In genomic region chr7:20561466-20561865, GRCh38 we compare ENCODE assay signal across 29 cellular contexts. TPM values are rescaled to one million over a fixed set of nuclear protein-coding genes. Genes with fewer than 3 reads are reported as not detected.
DNase-seq lines count a peak whose midpoint lies in the region; ATAC-seq, FAIRE-seq and TF ChIP-seq lines count a peak whose summit lies in the region.
"Had no signal": no experiment of that assay in that cellular context is flagged by ENCODE, and none has a peak within 500 bp of the region (broad histone marks: within the 10 kb centered on the region; RNA-seq: fewer than 3 reads in every experiment).

No MANE protein-coding gene starts in this region.

- no peak overlapping the region for H3K27ac ChIP-seq in K562 (ENCODE audit: extremely low read depth, low read depth, low read length)
- no peak overlapping the region for H3K27ac ChIP-seq in smooth muscle cell (ENCODE audit: low read depth)
- H3K27ac ChIP-seq in sigmoid colon = no peak overlapping the region
- H3K27ac ChIP-seq in upper lobe of left lung = no peak overlapping the region
- H3K27ac ChIP-seq: dorsolateral prefrontal cortex, RWPE1 had no signal

- no peak for TF ChIP-seq EP300 in K562 (IDR thresholded peaks at IDR 0.05; ENCODE audit: low read length)
- peak in 1 of 4 donors; percentile 18 for TF ChIP-seq EP300 in sigmoid colon (IDR thresholded peaks at IDR 0.05)
- no peak for TF ChIP-seq EP300 in upper lobe of left lung (IDR thresholded peaks at IDR 0.05)

- in situ Hi-C loops in K562 (cut with MboI) = no loop called here

- no peak overlapping the region for H3K4me2 ChIP-seq in K562 (ENCODE audit: insufficient read depth, low read length)
- peak overlapping the region; percentile 60 for H3K4me2 ChIP-seq in smooth muscle cell

- DNase-seq in NT2/D1 (ENCODE audit: low read depth, low spot score) (peak; percentile 16), K562 (ENCODE audit: extremely low read depth in 1 of 4, low spot score in 3 of 4) (no peak), iPS-NIHi11 (ENCODE audit: low spot score) (peak; percentile 9), smooth muscle cell (lab: John Stamatoyannopoulos, UW; ENCODE audit: unreplicated experiment) (no peak), Caco-2 (no peak), sigmoid colon (no peak), upper lobe of left lung (no peak)
- DNase-seq: activated CD4-positive, alpha-beta T cell treated with anti-CD3 and anti-CD28 coated beads for 4 hours; activated naive CD4-positive, alpha-beta T cell treated with anti-CD3 and anti-CD28 coated beads, Interleukin-2, amount 50 U/mL, for 16 hours; activated T-cell treated with anti-CD3 and anti-CD28 coated beads, Interleukin-2, amount 50 U/mL, for 48 hours; amygdala; CD4-positive, alpha-beta memory T cell; central memory CD4-positive, alpha-beta T cell; DMS53; dorsolateral prefrontal cortex; hippocampal formation; KBM-7; NCI-H1436; NCI-H2171; NCI-H524 treated with DMSO at 0.1 percent for 48 hours had no signal

- H3K4me3 ChIP-seq in NT2/D1 (ENCODE audit: insufficient read length, low read depth) (no peak overlapping the region), K562 (no peak overlapping the region), smooth muscle cell (no peak overlapping the region), Caco-2 (ENCODE audit: low read depth, low read length) (no peak overlapping the region), sigmoid colon (no peak overlapping the region), upper lobe of left lung (no peak overlapping the region)
- H3K4me3 ChIP-seq: dorsolateral prefrontal cortex had no signal

- H3K27me3 Mint-ChIP-seq in Caco-2 (ENCODE audit: insufficient read depth, unreplicated experiment) = peaks cover 13% of the 10 kb centered on the region
- H3K27me3 Mint-ChIP-seq: stimulated activated naive CD8-positive, alpha-beta T cell treated with anti-CD3 and anti-CD28 coated beads, Interleukin-15, Interleukin-2, amounts not matched to agents 100 ng/mL and 50 ng/mL, for 24 hours had no signal

- POLR2A ChIA-PET in K562 (lab: Yijun Ruan, JAX) = no interaction called here
- POLR2A ChIA-PET in Caco-2 (lab: Charles Lee) = no interaction called here

- no peaks in the 10 kb centered on the region for H3K9me1 ChIP-seq in K562 (ENCODE audit: control insufficient read depth, insufficient read depth, low read length)

- TF ChIP-seq CTCF in K562 (IDR thresholded peaks at IDR 0.05 in 2 of 3, conservative IDR thresholded peaks at IDR 0.05 in 1 of 3; ENCODE audit: insufficient read depth in 2 of 3, low read depth in 1 of 3, low read length in 3 of 3) (no peak), smooth muscle cell (IDR thresholded peaks at IDR 0.05; ENCODE audit: borderline replicate concordance, insufficient read depth, poor library complexity, severe bottlenecking) (no peak), Caco-2 (IDR thresholded peaks at IDR 0.05; ENCODE audit: insufficient read depth in 1 of 2, low read depth in 1 of 2, low read length in 1 of 2, severe bottlenecking in 1 of 2, unreplicated experiment in 1 of 2) (no peak), sigmoid colon (IDR thresholded peaks at IDR 0.05) (no peak), upper lobe of left lung (IDR thresholded peaks at IDR 0.05) (no peak)

- H4K20me1 ChIP-seq in K562 (replicated peaks; ENCODE audit: control insufficient read depth, insufficient read depth, low read length) = no peaks in the 10 kb centered on the region
- H4K20me1 ChIP-seq in smooth muscle cell (ENCODE audit: low read depth) = no peaks in the 10 kb centered on the region

- H3K4me1 ChIP-seq in NT2/D1 (ENCODE audit: insufficient read depth, insufficient read length) = no peaks in the 10 kb centered on the region
- H3K4me1 ChIP-seq in K562 (replicated peaks in 1 of 2; ENCODE audit: control insufficient read depth in 2 of 2, insufficient read depth in 2 of 2, low read length in 2 of 2) = peaks cover 0 to 13% of the 10 kb centered on the region in 2 experiments; a peak in 2 of 5 replicates
- H3K4me1 ChIP-seq in smooth muscle cell (ENCODE audit: low read depth) = peaks cover 7% of the 10 kb centered on the region
- H3K4me1 ChIP-seq in Caco-2 = no peaks in the 10 kb centered on the region
- H3K4me1 ChIP-seq in sigmoid colon = no peaks in the 10 kb centered on the region
- H3K4me1 ChIP-seq in upper lobe of left lung = no peaks in the 10 kb centered on the region

- TF ChIP-seq RAD21 in K562 (CRISPR knock-in tag; conservative IDR thresholded peaks at IDR 0.05 in 1 of 2, IDR thresholded peaks at IDR 0.05 in 1 of 2) = no peak

- no peaks in the 10 kb centered on the region for H3K36me3 Mint-ChIP-seq in Caco-2 (ENCODE audit: insufficient read depth, unreplicated experiment)
- H3K36me3 Mint-ChIP-seq: CD4-positive, alpha-beta memory T cell had no signal

- H2AFZ ChIP-seq in K562 (ENCODE audit: low read depth, low read length) (peak overlapping the region; percentile 82), smooth muscle cell (ENCODE audit: low read depth) (peak overlapping the region; percentile 54)

- no peak overlapping the region for H3K27ac Mint-ChIP-seq in Caco-2 (ENCODE audit: unreplicated experiment)
- H3K27ac Mint-ChIP-seq: CD4-positive, alpha-beta memory T cell; stimulated activated naive CD8-positive, alpha-beta T cell treated with anti-CD3 and anti-CD28 coated beads, Interleukin-15, Interleukin-2, amounts not matched to agents 100 ng/mL and 50 ng/mL, for 24 hours had no signal

- ATAC-seq in K562 (no peak), upper lobe of left lung (ENCODE audit: low FRiP score in 2 of 2) (no peak)
- ATAC-seq: SK-N-SH treated with all-trans-retinoic acid at 6 μM for 48 hours had no signal

- no peaks in the 10 kb centered on the region for H3K9me3 Mint-ChIP-seq in Caco-2 (ENCODE audit: unreplicated experiment)
- H3K9me3 Mint-ChIP-seq: stimulated activated naive CD8-positive, alpha-beta T cell treated with anti-CD3 and anti-CD28 coated beads, Interleukin-15, Interleukin-2, amounts not matched to agents 100 ng/mL and 50 ng/mL, for 24 hours had no signal

- no peak for FAIRE-seq in K562 (lab: Jason Lieb, UNC)
- FAIRE-seq: frontal cortex, G401.6, GM18507 had no signal

- intact Hi-C loops in K562 (cut with micrococcal nuclease) = no loop called here
- intact Hi-C loops in Caco-2 (cut with micrococcal nuclease; ENCODE audit: unreplicated experiment) = no loop called here
- intact Hi-C loops in sigmoid colon (cut with DNase I) = no loop called here

- no peak for TF ChIP-seq POLR2A in K562 (conservative IDR thresholded peaks at IDR 0.05)
- no peak for TF ChIP-seq POLR2A in sigmoid colon (IDR thresholded peaks at IDR 0.05)
- TF ChIP-seq POLR2A in upper lobe of left lung (IDR thresholded peaks at IDR 0.05) = no peak

- H3K9ac ChIP-seq in NT2/D1 (ENCODE audit: insufficient read length, low read depth) (no peak overlapping the region), K562 (ENCODE audit: insufficient read depth in 1 of 2, low read depth in 2 of 2, low read length in 2 of 2) (no peak overlapping the region), smooth muscle cell (ENCODE audit: low read depth) (no peak overlapping the region)

- WGBS in K562 (ENCODE audit: insufficient coverage, low coverage, missing lambda C conversion rate) = 50% methylated on average over 4 of the region's 4 CpGs
- WGBS in smooth muscle cell (ENCODE audit: low lambda C conversion rate) = 82% methylated on average over 4 of the region's 4 CpGs
- WGBS in sigmoid colon, 2 donors = 92 to 93% methylated on average over 4 of the region's 4 CpGs
- 75 to 89% methylated on average over 4 of the region's 4 CpGs for WGBS in upper lobe of left lung, 2 donors

- H3F3A ChIP-seq in smooth muscle cell (ENCODE audit: low read depth) = no peaks in the 10 kb centered on the region

- CTCF ChIA-PET in K562 (lab: Yijun Ruan, JAX; ENCODE audit: low intra/inter-chr PET ratio) (interaction anchor here (0.6 kb wide), 1 partner anchor 337 kb away, joined by 3 read pairs; no protein-coding TSS in a partner anchor), Caco-2 (lab: Charles Lee) (no interaction called here)

- no peaks in the 10 kb centered on the region for H3K4me1 Mint-ChIP-seq in Caco-2 (ENCODE audit: low read depth, unreplicated experiment)
- H3K4me1 Mint-ChIP-seq: CD4-positive, alpha-beta memory T cell had no signal

- H3K9me3 ChIP-seq in NT2/D1 (ENCODE audit: insufficient read depth, low read length) = peaks cover 15% of the 10 kb centered on the region
- H3K9me3 ChIP-seq in K562 (replicated peaks; ENCODE audit: control insufficient read depth, insufficient read depth, low read depth, low read length) = no peaks in the 10 kb centered on the region
- no peaks in the 10 kb centered on the region for H3K9me3 ChIP-seq in smooth muscle cell (replicated peaks; ENCODE audit: low read depth)
- H3K9me3 ChIP-seq in Caco-2 = peaks cover 5% of the 10 kb centered on the region; the same call in 1 of the 2 replicates
- no peaks in the 10 kb centered on the region for H3K9me3 ChIP-seq in sigmoid colon
- no peaks in the 10 kb centered on the region for H3K9me3 ChIP-seq in upper lobe of left lung

- BruUV-seq in K562 (replicated peaks; lab: Mats Ljungman, UMichigan) (no TSS peak), Caco-2 (replicated peaks; lab: Mats Ljungman, UMichigan) (no TSS peak)

- H3K4me3 Mint-ChIP-seq in Caco-2 (ENCODE audit: unreplicated experiment) = no peak overlapping the region
- H3K4me3 Mint-ChIP-seq: CD4-positive, alpha-beta memory T cell; stimulated activated naive CD8-positive, alpha-beta T cell treated with anti-CD3 and anti-CD28 coated beads, Interleukin-15, Interleukin-2, amounts not matched to agents 100 ng/mL and 50 ng/mL, for 24 hours had no signal

- H3K27me3 ChIP-seq in NT2/D1 (ENCODE audit: insufficient read depth, insufficient read length) (no peaks in the 10 kb centered on the region), K562 (ENCODE audit: control insufficient read depth in 2 of 2, insufficient read depth in 2 of 2, low read length in 2 of 2) (no peaks in the 10 kb centered on the region; a peak in 1 of 5 replicates), smooth muscle cell (ENCODE audit: low read depth) (no peaks in the 10 kb centered on the region), Caco-2 (replicated peaks; ENCODE audit: control insufficient read depth, insufficient read depth, low read length) (no peaks in the 10 kb centered on the region), sigmoid colon (no peaks in the 10 kb centered on the region), upper lobe of left lung (no peaks in the 10 kb centered on the region)

- no peaks in the 10 kb centered on the region for H3K79me2 ChIP-seq in K562 (ENCODE audit: control insufficient read depth, insufficient read depth, low read length)
- H3K79me2 ChIP-seq in smooth muscle cell (ENCODE audit: low read depth) = no peaks in the 10 kb centered on the region

- H3K36me3 ChIP-seq in NT2/D1 (ENCODE audit: insufficient read depth, insufficient read length, low read length) (no peaks in the 10 kb centered on the region), K562 (ENCODE audit: control insufficient read depth, insufficient read depth, low read length) (no peaks in the 10 kb centered on the region), smooth muscle cell (ENCODE audit: low read depth) (no peaks in the 10 kb centered on the region), Caco-2 (ENCODE audit: control insufficient read depth, insufficient read depth, low read length) (no peaks in the 10 kb centered on the region), sigmoid colon (no peaks in the 10 kb centered on the region), upper lobe of left lung (no peaks in the 10 kb centered on the region)

RNA-seq across cellular contexts. Expression of gene ABCB5, which starts 54.0 kb away (rescaled TPM):
- not detected in 2 replicates for total RNA-seq in K562 (2011; cell fraction: chromatin; rRNA removed; ENCODE audit: low replicate concordance)
- total RNA-seq in K562 (2011; cell fraction: nucleolus; rRNA removed) = not detected in 2 replicates
- total RNA-seq in K562 (2011; cell fraction: nucleoplasm; rRNA removed) = not detected in 2 replicates
- total RNA-seq in K562 (2014; rRNA removed) = not detected in 2 replicates
- total RNA-seq in K562 (2014; rRNA removed; fragmentation: Illumina TruSeq; extraction: Trizol) = not detected in 2 replicates
- total RNA-seq in K562 (2015; rRNA removed; fragmentation: Illumina TruSeq; extraction: Trizol) = not detected in 2 replicates
- not detected in 2 replicates for total RNA-seq in K562 (2021)
- not detected in 2 replicates for polyA plus RNA-seq in K562 (2011; rRNA removed)
- polyA plus RNA-seq in K562 (2011; cell fraction: cytosol; rRNA removed) = not detected in 2 replicates
- polyA plus RNA-seq in K562 (2011; cell fraction: nucleus; rRNA removed) = not detected in 2 replicates
- not detected in 2 replicates for polyA plus RNA-seq in K562 (2012)
- polyA plus RNA-seq in K562 (2014; fragmentation: Illumina TruSeq; extraction: Trizol) = not detected in 2 replicates
- polyA plus RNA-seq in K562 (2014; fragmentation: Nextera tagmentation; extraction: Ambion mirVana) = not detected
- polyA plus RNA-seq in K562 (2014; rRNA removed) = not detected in 2 replicates
- not detected in 2 replicates for polyA minus RNA-seq in K562 (2011; rRNA and poly(A)+ RNA removed)
- polyA minus RNA-seq in K562 (2011; cell fraction: cytosol; rRNA and poly(A)+ RNA removed) = not detected in 2 replicates
- polyA minus RNA-seq in K562 (2011; cell fraction: nucleus; rRNA and poly(A)+ RNA removed) = not detected in 2 replicates
- total RNA-seq in smooth muscle cell = not detected in 2 replicates
- polyA plus RNA-seq in smooth muscle cell = not detected in 2 replicates
- total RNA-seq in Caco-2 (2022) = 0.14 and 0.27 TPM in 2 replicates
- total RNA-seq in sigmoid colon = 1 to 10 TPM in 3 of 4 donors, not detected in 1; 2.5 to 4.6 (median 2.5) TPM
- polyA plus RNA-seq in sigmoid colon = 1 to 10 TPM in 1 of 3 donors, under 1 TPM in 1, not detected in 1; 0.03 to 1.8 TPM
- 10 to 100 TPM in 1 of 6 donors, under 1 TPM in 3, not detected in 2; 0.09 to 19.9 (median 0.26) TPM for total RNA-seq in upper lobe of left lung
- total RNA-seq: CD4-positive, alpha-beta memory T cell; frontal cortex; T-helper 2 cell treated with Interferon-gamma antibody and Interleukin-4, amounts not matched to agents 100 ng/mL and 5 ng/mL, for 36 hours had no signal
- polyA plus RNA-seq: CD4-positive, alpha-beta memory T cell; liver; neural cell had no signal

Comparison
In these comparisons a context has a peak if more than half of its experiments do, and no peak if none do; other contexts are left out.
1. DNase-seq: peak in NT2/D1 (single experiment) and iPS-NIHi11 (single experiment); none in K562 (0 of 4), smooth muscle cell (single experiment), Caco-2 (0 of 2), sigmoid colon (single experiment) and upper lobe of left lung (0 of 2).